8 cellular contexts compared by ENCODE assay signal in the genomic region with DNA sequence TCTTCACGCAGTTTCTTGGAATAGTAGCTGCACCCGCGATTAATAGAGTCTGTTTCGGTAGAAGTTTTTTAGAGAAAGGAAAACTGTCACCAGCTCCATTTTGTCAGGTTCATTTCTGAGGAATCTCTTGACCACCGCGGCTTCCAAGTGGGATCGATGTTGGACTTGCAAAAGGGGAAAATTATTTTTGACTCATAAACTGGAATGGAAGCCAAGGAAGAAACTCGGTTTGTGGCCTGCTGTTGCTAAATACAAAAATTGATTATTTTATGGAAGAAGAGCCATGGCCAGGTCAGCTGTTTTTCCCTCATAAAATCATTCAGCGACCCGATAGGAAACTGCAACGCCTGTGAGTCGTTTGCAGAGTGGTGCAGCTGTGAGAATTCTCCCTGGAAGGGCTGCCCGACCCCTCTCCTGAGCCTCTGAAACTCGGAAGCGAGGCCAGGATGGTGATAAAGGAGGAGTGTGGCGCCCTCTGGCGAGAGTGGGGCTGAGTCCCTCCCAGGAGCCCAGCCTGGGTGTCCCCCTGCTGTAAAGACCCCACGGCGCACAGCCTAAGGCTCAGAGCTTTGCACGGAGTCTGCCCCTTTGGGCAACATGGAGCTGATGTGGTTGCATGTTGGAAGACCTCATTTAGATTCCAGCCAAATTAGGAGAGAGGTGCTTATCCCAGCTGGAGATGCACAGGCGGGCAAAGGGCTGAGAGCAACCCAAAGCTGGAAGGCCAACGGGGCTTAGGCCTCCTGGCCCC.
DNase-seq lines count a peak whose midpoint lies in the region; ATAC-seq and TF ChIP-seq lines count a peak whose summit lies in the region.

No MANE protein-coding gene starts in this region.

- peaks cover 9 to 54% (median 12%) of the 10 kb centered on the region in 3 donors for H3K4me1 ChIP-seq in esophagus squamous epithelium

- 45 to 47% methylated on average over 15 to 20 of the region's 22 CpGs for WGBS in esophagus squamous epithelium, 2 donors

- H3K36me3 ChIP-seq in esophagus squamous epithelium: no peaks in the 10 kb centered on the region

- H3K27ac Mint-ChIP-seq in nephron: peak overlapping the region; percentile 19 to 88 (median 61)

- no peaks in the 10 kb centered on the region for H3K36me3 Mint-ChIP-seq in nephron (ENCODE audit: low read depth)

- no peak for ATAC-seq in HG02571 (IDR thresholded peaks at IDR 0.05; ENCODE audit: unreplicated experiment)

- TF ChIP-seq CTCF in esophagus squamous epithelium (IDR thresholded peaks at IDR 0.05) (peak; percentile 58 to 86 (median 78)), nephron (IDR thresholded peaks at IDR 0.05; ENCODE audit: unreplicated experiment in 3 of 3) (peak; percentile 84 to 88 (median 84))

- DNase-seq in NCI-H2081 (lab: John Stamatoyannopoulos, UW): peak; percentile 30 to 34
- DNase-seq in NCI-H2081 treated with DMSO at 0.1 percent for 48 hours (lab: John Stamatoyannopoulos, UW): no peak
- peak; percentile 32 to 35 for DNase-seq in NOMO-1 (lab: John Stamatoyannopoulos, UW; ENCODE audit: unreplicated experiment in 2 of 2)
- DNase-seq in activated T-cell treated with anti-CD3 and anti-CD28 coated beads for 1 hour (ENCODE audit: low read depth): peak; percentile 71
- DNase-seq in esophagus squamous epithelium (lab: John Stamatoyannopoulos, UW): no peak
- DNase-seq in stimulated activated naive CD4-positive, alpha-beta T cell treated with Interleukin-2 at 50 U/mL for 16 hours (lab: John Stamatoyannopoulos, UW): peak; percentile 47

- no peak overlapping the region for H3K4me3 Mint-ChIP-seq in nephron

- no peaks in the 10 kb centered on the region for H3K27me3 ChIP-seq in esophagus squamous epithelium

- intact Hi-C loops in esophagus squamous epithelium (cut with DNase I): no loop called here

- no peaks in the 10 kb centered on the region for H3K9me3 Mint-ChIP-seq in nephron

- peaks cover 3% of the 10 kb centered on the region for H3K27me3 Mint-ChIP-seq in nephron (ENCODE audit: low read depth)

- no peak overlapping the region for H3K4me3 ChIP-seq in esophagus squamous epithelium

- peak overlapping the region in 1 of 4 donors; percentile 38 for H3K27ac ChIP-seq in esophagus squamous epithelium

- peaks cover 50% of the 10 kb centered on the region for H3K4me1 Mint-ChIP-seq in nephron

- no peaks in the 10 kb centered on the region for H3K9me3 ChIP-seq in esophagus squamous epithelium

- no peak for TF ChIP-seq POLR2A in esophagus squamous epithelium (IDR thresholded peaks at IDR 0.05)

Comparison
In these comparisons a context has a peak if more than half of its experiments do, and no peak if none do; other contexts are left out.
1. DNase-seq: peak in NCI-H2081 (2 of 2), NOMO-1 (2 of 2), activated T-cell treated with anti-CD3 and anti-CD28 coated beads for 1 hour (single experiment) and stimulated activated naive CD4-positive, alpha-beta T cell treated with Interleukin-2 at 50 U/mL for 16 hours (single experiment); none in NCI-H2081 treated with DMSO at 0.1 percent for 48 hours (single experiment) and esophagus squamous epithelium (single experiment).